In the genomic region with DNA sequence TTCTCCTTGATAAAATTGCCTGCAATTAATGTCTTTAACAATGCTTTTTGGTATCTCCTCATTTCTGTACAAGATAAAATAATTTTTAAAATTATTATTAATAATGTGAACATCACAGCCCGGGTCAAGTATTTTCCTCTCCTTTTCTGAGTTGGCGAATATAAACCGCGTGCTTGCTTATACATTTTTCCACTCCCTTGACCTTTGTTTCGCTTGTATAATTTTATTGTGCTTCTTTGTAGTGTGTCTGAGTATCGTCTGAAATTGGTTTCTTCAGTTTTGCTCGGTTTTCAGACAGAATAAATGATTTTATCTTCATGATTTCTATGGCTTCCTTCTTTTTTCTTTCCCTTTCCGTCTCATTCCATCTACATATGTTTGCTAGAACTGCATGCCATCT, we compare ENCODE assay signal across 27 cellular contexts.
"Had no signal": no experiment of that assay in that cellular context is flagged by ENCODE, and none has a peak within 500 bp of the region (broad histone marks: within the 10 kb centered on the region; RNA-seq: fewer than 3 reads in every experiment).

No MANE protein-coding gene starts in this region.

- H3K4me3 ChIP-seq: stomach, suprapubic skin, testis, thoracic aorta, thyroid gland, tibial artery, tibial nerve, transverse colon, upper lobe of left lung, upper lobe of right lung, uterus, vagina had no signal

- H3K36me3 ChIP-seq: stomach, suprapubic skin, thoracic aorta, thyroid gland, tibial artery, tibial nerve, transverse colon, upper lobe of left lung, upper lobe of right lung, uterus, vagina had no signal

- H3K27me3 ChIP-seq: stomach, suprapubic skin, testis, thyroid gland, tibial artery, tibial nerve, transverse colon, upper lobe of left lung, upper lobe of right lung, uterus, vagina had no signal

- FAIRE-seq: urothelium cell line had no signal

- H3K27ac ChIP-seq: stomach, suprapubic skin, testis, thoracic aorta, thyroid gland, tibial artery, tibial nerve, transverse colon, upper lobe of left lung, upper lobe of right lung, uterus, vagina had no signal

- H3K9me3 ChIP-seq: stomach, suprapubic skin, testis, thoracic aorta, thyroid gland, tibial artery, transverse colon, upper lobe of left lung, upper lobe of right lung, uterus, vagina had no signal

- ATAC-seq: stimulated activated effector memory CD8-positive, alpha-beta T cell treated with anti-CD3 and anti-CD28 coated beads, Interleukin-12 subunit alpha, Interleukin-12 subunit beta, amount 100 ng/mL, for 72 hours; stimulated activated memory B cell treated with anti-CD40 and anti-IgM and Interleukin-4, amounts not matched to agents 10 μg/mL and 1 μg/mL and 100 μg/mL, for 72 hours; stimulated activated naive B cell treated with anti-CD40 and anti-IgM and Interleukin-4, amounts not matched to agents 10 μg/mL and 1 μg/mL and 100 μg/mL, for 72 hours; stimulated activated naive CD8-positive, alpha-beta T cell treated with anti-CD3 and anti-CD28 coated beads, Interleukin-15, amount 100 ng/mL, for 72 hours; stimulated activated naive CD8-positive, alpha-beta T cell treated with anti-CD3 and anti-CD28 coated beads, Interleukin-15, Interleukin-2, amounts not matched to agents 100 U/mL and 50 U/mL, for 24 hours; upper lobe of right lung had no signal

- DNase-seq: stimulated activated CD4-positive, alpha-beta T cell treated with anti-CD3 and anti-CD28 coated beads, Interleukin-2, amount 100 ng/mL, for 48 hours; stimulated activated CD4-positive, alpha-beta T cell treated with anti-CD3 and anti-CD28 coated beads, Interleukin-4, amount 100 ng/mL, for 1 hour; stimulated activated CD4-positive, alpha-beta T cell treated with anti-CD3 and anti-CD28 coated beads, Interleukin-4, amount 100 ng/mL, for 24 hours; stimulated activated CD4-positive, alpha-beta T cell treated with anti-CD3 and anti-CD28 coated beads, Interleukin-4, amount 100 ng/mL, for 4 hours; stimulated activated CD8-positive, alpha-beta memory T cell treated with anti-CD3 and anti-CD28 coated beads, Interleukin-4, amount 100 ng/mL, for 48 hours; stimulated activated naive B cell treated with anti-CD40 and anti-IgM and Interleukin-4, amounts not matched to agents 10 μg/mL and 1 μg/mL and 100 μg/mL, for 72 hours; stimulated activated naive CD4-positive, alpha-beta T cell; stimulated activated naive CD4-positive, alpha-beta T cell treated with Interleukin-2 at 50 U/mL for 16 hours; stimulated activated naive CD8-positive, alpha-beta T cell treated with anti-CD3 and anti-CD28 coated beads, Interleukin-15, amount 100 ng/mL, for 72 hours; stimulated activated naive CD8-positive, alpha-beta T cell treated with anti-CD3 and anti-CD28 coated beads, Interleukin-15, Interleukin-2, amounts not matched to agents 100 U/mL and 50 U/mL, for 24 hours; stomach; substantia nigra; testis; thyroid gland; tibial artery; transverse colon; trophoblast cell; upper lobe of left lung; upper lobe of right lung; uterus had no signal

- H3K4me1 ChIP-seq: stomach, suprapubic skin, testis, thyroid gland, tibial artery, tibial nerve, upper lobe of left lung, upper lobe of right lung, uterus, vagina had no signal
